2 cellular contexts compared by ENCODE assay signal in genomic region chr11:27025957-27026356, GRCh38.
TF ChIP-seq lines count a peak whose summit lies in the region.

No MANE protein-coding gene starts in this region.

TF ChIP-seq in H1, 55 proteins besides CTCF, POLR2A, EP300 and RAD21:
- no peak for TF ChIP-seq CHD1 (IDR thresholded peaks at IDR 0.05; ENCODE audit: low read depth, low read length)
- TF ChIP-seq E2F6 (IDR thresholded peaks at IDR 0.05) = no peak
- no peak for TF ChIP-seq SUZ12 (IDR thresholded peaks at IDR 0.05; ENCODE audit: low read length)
- no peak for TF ChIP-seq RBBP5 (IDR thresholded peaks at IDR 0.05; ENCODE audit: borderline replicate concordance, low read depth, low read length)
- no peak for TF ChIP-seq JUND (IDR thresholded peaks at IDR 0.05; ENCODE audit: low read length)
- TF ChIP-seq KDM5A (IDR thresholded peaks at IDR 0.05; ENCODE audit: low read length) = no peak
- TF ChIP-seq ASH2L (IDR thresholded peaks at IDR 0.05; ENCODE audit: low read length) = no peak
- no peak for TF ChIP-seq BRCA1 (IDR thresholded peaks at IDR 0.05; ENCODE audit: low read depth, low read length)
- TF ChIP-seq CTBP2 (IDR thresholded peaks at IDR 0.05; ENCODE audit: borderline replicate concordance, insufficient read depth, insufficient read length, low read length) = no peak
- TF ChIP-seq, protein P1, sequence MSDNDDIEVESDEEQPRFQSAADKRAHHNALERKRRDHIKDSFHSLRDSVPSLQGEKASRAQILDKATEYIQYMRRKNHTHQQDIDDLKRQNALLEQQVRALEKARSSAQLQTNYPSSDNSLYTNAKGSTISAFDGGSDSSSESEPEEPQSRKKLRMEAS (IDR thresholded peaks at IDR 0.05) = no peak
- no peak for TF ChIP-seq RFX5 (IDR thresholded peaks at IDR 0.05; ENCODE audit: borderline replicate concordance, low read depth, low read length)
- no peak for TF ChIP-seq POU5F1 (IDR thresholded peaks at IDR 0.05; ENCODE audit: low read depth, low read length)
- TF ChIP-seq TCF12 (IDR thresholded peaks at IDR 0.05; ENCODE audit: low read depth, low read length) = no peak
- TF ChIP-seq ATF3 (IDR thresholded peaks at IDR 0.05; ENCODE audit: insufficient read depth, low read depth, low read length) = no peak
- TF ChIP-seq POLR2AphosphoS5 (IDR thresholded peaks at IDR 0.05; ENCODE audit: low read depth, low read length) = no peak
- no peak for TF ChIP-seq CHD2 (IDR thresholded peaks at IDR 0.05; ENCODE audit: low read length)
- no peak for TF ChIP-seq KDM4A (IDR thresholded peaks at IDR 0.05; ENCODE audit: low read depth, low read length, severe bottlenecking)
- TF ChIP-seq MAFK (IDR thresholded peaks at IDR 0.05; ENCODE audit: low read depth, low read length) = no peak

TF ChIP-seq in liver, 16 proteins besides CTCF, POLR2A, EP300 and RAD21:
- no peak for TF ChIP-seq ZBTB33 (IDR thresholded peaks at IDR 0.05)
- no peak for TF ChIP-seq ATF3 (IDR thresholded peaks at IDR 0.05)
- TF ChIP-seq YY1 (IDR thresholded peaks at IDR 0.05) = peak; percentile 61
- TF ChIP-seq HNF4A (conservative IDR thresholded peaks at IDR 0.05) = peak in 1 of 2 donors; percentile 21
- no peak for TF ChIP-seq GABPA (IDR thresholded peaks at IDR 0.05 in 1 of 2, conservative IDR thresholded peaks at IDR 0.05 in 1 of 2)
- TF ChIP-seq, protein P2, sequence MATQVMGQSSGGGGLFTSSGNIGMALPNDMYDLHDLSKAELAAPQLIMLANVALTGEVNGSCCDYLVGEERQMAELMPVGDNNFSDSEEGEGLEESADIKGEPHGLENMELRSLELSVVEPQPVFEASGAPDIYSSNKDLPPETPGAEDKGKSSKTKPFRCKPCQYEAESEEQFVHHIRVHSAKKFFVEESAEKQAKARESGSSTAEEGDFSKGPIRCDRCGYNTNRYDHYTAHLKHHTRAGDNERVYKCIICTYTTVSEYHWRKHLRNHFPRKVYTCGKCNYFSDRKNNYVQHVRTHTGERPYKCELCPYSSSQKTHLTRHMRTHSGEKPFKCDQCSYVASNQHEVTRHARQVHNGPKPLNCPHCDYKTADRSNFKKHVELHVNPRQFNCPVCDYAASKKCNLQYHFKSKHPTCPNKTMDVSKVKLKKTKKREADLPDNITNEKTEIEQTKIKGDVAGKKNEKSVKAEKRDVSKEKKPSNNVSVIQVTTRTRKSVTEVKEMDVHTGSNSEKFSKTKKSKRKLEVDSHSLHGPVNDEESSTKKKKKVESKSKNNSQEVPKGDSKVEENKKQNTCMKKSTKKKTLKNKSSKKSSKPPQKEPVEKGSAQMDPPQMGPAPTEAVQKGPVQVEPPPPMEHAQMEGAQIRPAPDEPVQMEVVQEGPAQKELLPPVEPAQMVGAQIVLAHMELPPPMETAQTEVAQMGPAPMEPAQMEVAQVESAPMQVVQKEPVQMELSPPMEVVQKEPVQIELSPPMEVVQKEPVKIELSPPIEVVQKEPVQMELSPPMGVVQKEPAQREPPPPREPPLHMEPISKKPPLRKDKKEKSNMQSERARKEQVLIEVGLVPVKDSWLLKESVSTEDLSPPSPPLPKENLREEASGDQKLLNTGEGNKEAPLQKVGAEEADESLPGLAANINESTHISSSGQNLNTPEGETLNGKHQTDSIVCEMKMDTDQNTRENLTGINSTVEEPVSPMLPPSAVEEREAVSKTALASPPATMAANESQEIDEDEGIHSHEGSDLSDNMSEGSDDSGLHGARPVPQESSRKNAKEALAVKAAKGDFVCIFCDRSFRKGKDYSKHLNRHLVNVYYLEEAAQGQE (IDR thresholded peaks at IDR 0.05) = no peak
- TF ChIP-seq TAF1 (conservative IDR thresholded peaks at IDR 0.05) = no peak
- TF ChIP-seq RXRA (IDR thresholded peaks at IDR 0.05) = peak in 1 of 2 donors; percentile 44
- TF ChIP-seq, protein P1 (IDR thresholded peaks at IDR 0.05) = no peak
- peak in 1 of 2 donors; percentile 40 for TF ChIP-seq JUND (IDR thresholded peaks at IDR 0.05)
- no peak for TF ChIP-seq SP1 (IDR thresholded peaks at IDR 0.05)
- TF ChIP-seq NR2F2 (IDR thresholded peaks at IDR 0.05) = peak; percentile 67
- no peak for TF ChIP-seq FOXA1 (IDR thresholded peaks at IDR 0.05)
- TF ChIP-seq EGR1 (IDR thresholded peaks at IDR 0.05; ENCODE audit: low read depth in 2 of 2) = no peak
- no peak for TF ChIP-seq HNF4G (IDR thresholded peaks at IDR 0.05)
- TF ChIP-seq FOXA2 (IDR thresholded peaks at IDR 0.05) = no peak
TF ChIP-seq in liver: peak in this region for 5.
